Comparison of ENCODE assay signal across 1 cellular context in the genomic region with DNA sequence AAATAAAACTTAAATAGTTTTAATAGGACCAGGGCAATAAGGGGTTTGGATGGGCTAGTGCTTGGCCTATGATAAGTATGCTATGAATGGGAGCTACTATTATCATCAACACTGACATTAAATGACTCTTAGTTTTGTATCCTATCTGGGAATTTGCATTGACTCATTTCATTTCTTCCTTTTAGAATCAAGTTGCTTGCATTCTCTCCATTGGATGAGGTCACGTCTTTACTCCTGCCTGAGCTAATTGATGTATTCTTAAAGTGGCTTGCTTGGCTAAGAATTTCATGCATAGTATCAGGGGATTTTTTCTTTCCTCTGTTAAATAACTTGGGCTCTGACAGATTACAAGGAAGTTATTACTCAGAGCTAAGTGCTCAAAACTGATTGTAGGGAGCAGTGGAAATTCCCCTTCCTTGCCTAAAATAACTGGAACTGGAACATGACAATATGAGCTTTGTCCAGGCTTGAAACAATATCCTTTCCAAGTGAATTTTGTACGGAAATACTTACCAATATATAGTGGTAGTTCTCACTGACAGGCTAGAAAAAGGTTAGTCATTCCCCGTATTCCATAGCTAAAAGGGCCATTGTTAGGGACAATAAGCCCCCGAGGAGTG.
TF ChIP-seq lines count a peak whose summit lies in the region.

No MANE protein-coding gene starts in this region.

TF ChIP-seq in IMR-90, 13 proteins besides CTCF, POLR2A, EP300 and RAD21 (continued from another document):
- TF ChIP-seq, protein P1, sequence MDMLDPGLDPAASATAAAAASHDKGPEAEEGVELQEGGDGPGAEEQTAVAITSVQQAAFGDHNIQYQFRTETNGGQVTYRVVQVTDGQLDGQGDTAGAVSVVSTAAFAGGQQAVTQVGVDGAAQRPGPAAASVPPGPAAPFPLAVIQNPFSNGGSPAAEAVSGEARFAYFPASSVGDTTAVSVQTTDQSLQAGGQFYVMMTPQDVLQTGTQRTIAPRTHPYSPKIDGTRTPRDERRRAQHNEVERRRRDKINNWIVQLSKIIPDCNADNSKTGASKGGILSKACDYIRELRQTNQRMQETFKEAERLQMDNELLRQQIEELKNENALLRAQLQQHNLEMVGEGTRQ (IDR thresholded peaks at IDR 0.05; ENCODE audit: low read depth, low read length), result no peak
